ENCODE assay signal across 26 cellular contexts in genomic region chr6:81856872-81857271, GRCh38.
DNase-seq lines count a peak whose midpoint lies in the region; ATAC-seq, FAIRE-seq and TF ChIP-seq lines count a peak whose summit lies in the region.
"Had no signal": no experiment of that assay in that cellular context is flagged by ENCODE, and none has a peak within 500 bp of the region (broad histone marks: within the 10 kb centered on the region; RNA-seq: fewer than 3 reads in every experiment).

No MANE protein-coding gene starts in this region.

- no peak overlapping the region for H2AFZ ChIP-seq in HepG2 (ENCODE audit: low read length)

- no peak overlapping the region for H3K4me2 ChIP-seq in HepG2 (ENCODE audit: low read depth, low read length)
- H3K4me2 ChIP-seq: BLaER1 had no signal

- POLR2A ChIA-PET in HepG2 (lab: Yijun Ruan, JAX): no interaction called here

- no peaks in the 10 kb centered on the region for H3K27me3 Mint-ChIP-seq in endothelial cell (ENCODE audit: unreplicated experiment)
- H3K27me3 Mint-ChIP-seq: CD4-positive, CD25-positive, alpha-beta regulatory T cell; CD8-positive, alpha-beta memory T cell had no signal

- H4K20me1 ChIP-seq in HepG2 (ENCODE audit: insufficient read depth, low read length): no peaks in the 10 kb centered on the region
- H4K20me1 ChIP-seq: BLaER1 had no signal

- H3K79me2 ChIP-seq in HepG2 (ENCODE audit: insufficient read depth, low read length): no peaks in the 10 kb centered on the region

- H3K4me1 ChIP-seq in liver (ENCODE audit: control insufficient read depth in 4 of 4, insufficient read depth in 4 of 4, low read length in 3 of 4) (no peaks in the 10 kb centered on the region), HepG2 (ENCODE audit: insufficient read depth, low read length) (peaks cover 26% of the 10 kb centered on the region), right lobe of liver (no peaks in the 10 kb centered on the region), tibial artery (peaks cover 0 to 50% (median 32%) of the 10 kb centered on the region in 4 donors)
- H3K4me1 ChIP-seq: BE2C, BLaER1 had no signal

- H3K4me1 Mint-ChIP-seq in endothelial cell (ENCODE audit: unreplicated experiment): no peaks in the 10 kb centered on the region
- H3K4me1 Mint-ChIP-seq: CD4-positive, alpha-beta memory T cell; CD4-positive, CD25-positive, alpha-beta regulatory T cell; CD8-positive, alpha-beta memory T cell had no signal

- H3K9ac ChIP-seq in liver (ENCODE audit: low read depth in 1 of 2, low read length in 2 of 2) (no peak overlapping the region), HepG2 (ENCODE audit: insufficient read depth, low read depth, low read length) (no peak overlapping the region)
- H3K9ac ChIP-seq: BLaER1 had no signal

- TF ChIP-seq RAD21 in liver (IDR thresholded peaks at IDR 0.05): no peak
- no peak for TF ChIP-seq RAD21 in HepG2 (CRISPR knock-in tag; IDR thresholded peaks at IDR 0.05)

- no TSS peak for BruUV-seq in HepG2 (replicated peaks; lab: Mats Ljungman, UMichigan)

- H3K4me3 Mint-ChIP-seq in endothelial cell (ENCODE audit: unreplicated experiment): no peak overlapping the region
- H3K4me3 Mint-ChIP-seq: CD14-positive monocyte; CD4-positive, alpha-beta memory T cell; CD4-positive, CD25-positive, alpha-beta regulatory T cell; CD8-positive, alpha-beta memory T cell had no signal

- H3K36me3 Mint-ChIP-seq in endothelial cell (ENCODE audit: low read depth, unreplicated experiment): no peaks in the 10 kb centered on the region
- H3K36me3 Mint-ChIP-seq: CD14-positive monocyte; CD4-positive, alpha-beta memory T cell; CD4-positive, CD25-positive, alpha-beta regulatory T cell; CD8-positive, alpha-beta memory T cell had no signal

- WGBS in liver: 34% methylated on average over 1 of the region's 1 CpG
- 49% methylated on average over 1 of the region's 1 CpG for WGBS in HepG2 (ENCODE audit: low lambda C conversion rate)
- WGBS in right lobe of liver (ENCODE audit: insufficient coverage, low coverage, low lambda C conversion rate, missing lambda C conversion rate): 20% methylated on average over 1 of the region's 1 CpG

- FAIRE-seq in HepG2 (lab: Jason Lieb, UNC): no peak
- FAIRE-seq: A204.1, D721Med, GM12878, GM12892, GM18507 had no signal

- H3K9me3 ChIP-seq in liver (ENCODE audit: control insufficient read depth in 4 of 4, low read length in 3 of 4) (no peaks in the 10 kb centered on the region), HepG2 (ENCODE audit: low read length) (no peaks in the 10 kb centered on the region), right lobe of liver (no peaks in the 10 kb centered on the region), tibial artery (no peaks in the 10 kb centered on the region)
- H3K9me3 ChIP-seq: BE2C, BLaER1 had no signal

- no peak for TF ChIP-seq POLR2A in HepG2 (IDR thresholded peaks at IDR 0.05; ENCODE audit: insufficient read depth in 1 of 2, low read depth in 2 of 2, low read length in 2 of 2)
- TF ChIP-seq POLR2A in right lobe of liver (IDR thresholded peaks at IDR 0.05): no peak

- no peaks in the 10 kb centered on the region for H3K27me3 ChIP-seq in liver (ENCODE audit: control insufficient read depth in 4 of 4, insufficient read depth in 4 of 4, low read length in 3 of 4)
- no peaks in the 10 kb centered on the region for H3K27me3 ChIP-seq in HepG2 (ENCODE audit: control insufficient read depth in 1 of 2, insufficient read depth in 2 of 2, low read length in 2 of 2)
- H3K27me3 ChIP-seq in right lobe of liver: no peaks in the 10 kb centered on the region
- no peaks in the 10 kb centered on the region for H3K27me3 ChIP-seq in tibial artery
- H3K27me3 ChIP-seq: BE2C, BLaER1 had no signal

- H3K27ac Mint-ChIP-seq in endothelial cell (ENCODE audit: unreplicated experiment): no peak overlapping the region
- H3K27ac Mint-ChIP-seq: CD14-positive monocyte; CD4-positive, alpha-beta memory T cell; CD4-positive, CD25-positive, alpha-beta regulatory T cell had no signal

- H3K4me3 ChIP-seq in liver (ENCODE audit: low read depth in 1 of 3, low read length in 3 of 3): no peak overlapping the region
- no peak overlapping the region for H3K4me3 ChIP-seq in HepG2 (replicated peaks in 1 of 3; ENCODE audit: insufficient read depth in 1 of 3, low read depth in 2 of 3, low read length in 3 of 3)
- no peak overlapping the region for H3K4me3 ChIP-seq in right lobe of liver
- no peak overlapping the region for H3K4me3 ChIP-seq in tibial artery
- H3K4me3 ChIP-seq: BLaER1, GM12878 had no signal

- TF ChIP-seq EP300 in HepG2 (IDR thresholded peaks at IDR 0.05; ENCODE audit: low read depth in 2 of 2, low read length in 2 of 2): no peak
- no peak for TF ChIP-seq EP300 in HepG2 (CRISPR knock-in tag; IDR thresholded peaks at IDR 0.05; ENCODE audit: borderline replicate concordance)

- DNase-seq in HepG2 (ENCODE audit: low spot score): no peak
- DNase-seq in right lobe of liver: no peak
- no peak for DNase-seq in tibial artery
- DNase-seq in endothelial cell (ENCODE audit: low spot score): no peak
- DNase-seq: 8988T; ACHN; BE2C; C1 segment of cervical spinal cord; Calu3; CD4-positive, alpha-beta memory T cell; CD4-positive, CD25-positive, alpha-beta regulatory T cell; CD8-positive, alpha-beta memory T cell; COR-L47; DMS79; DND-41; EL; GDM1 had no signal

- no peak for ATAC-seq in HepG2
- peak; percentile 17 to 76 (median 57) for ATAC-seq in right lobe of liver
- ATAC-seq in GM21717 (IDR thresholded peaks at IDR 0.05; ENCODE audit: unreplicated experiment): no peak
- ATAC-seq: GM12878 had no signal

- H3K9me3 Mint-ChIP-seq in endothelial cell (ENCODE audit: unreplicated experiment): no peaks in the 10 kb centered on the region
- H3K9me3 Mint-ChIP-seq: CD4-positive, CD25-positive, alpha-beta regulatory T cell; CD8-positive, alpha-beta memory T cell had no signal

- H3K36me3 ChIP-seq in liver (ENCODE audit: control insufficient read depth in 4 of 4, insufficient read depth in 3 of 4, low read depth in 1 of 4, low read length in 3 of 4): no peaks in the 10 kb centered on the region
- no peaks in the 10 kb centered on the region for H3K36me3 ChIP-seq in HepG2 (replicated peaks in 1 of 2; ENCODE audit: control insufficient read depth in 1 of 2, insufficient read depth in 2 of 2, low read length in 2 of 2)
- H3K36me3 ChIP-seq in right lobe of liver: no peaks in the 10 kb centered on the region
- no peaks in the 10 kb centered on the region for H3K36me3 ChIP-seq in tibial artery
- H3K36me3 ChIP-seq: BE2C, BLaER1 had no signal

- in situ Hi-C loops in HepG2 (cut with HindIII; ENCODE audit: extremely low pct_ligation_motif_present, low pct_unique_long_range_greater_than_20kb): no loop called here

- CTCF ChIA-PET in HepG2 (lab: Yijun Ruan, JAX; ENCODE audit: low intra/inter-chr PET ratio, low total read pairs): no interaction called here

- intact Hi-C loops in HepG2 (cut with micrococcal nuclease; ENCODE audit: unreplicated experiment) (loop anchor here (10.0 kb wide), 1 partner anchor 148 kb away; no protein-coding TSS in a partner anchor), right lobe of liver (cut with DNase I) (no loop called here), tibial artery (cut with DNase I; ENCODE audit: low total_unique reads) (no loop called here)

- TF ChIP-seq CTCF in liver (IDR thresholded peaks at IDR 0.05; ENCODE audit: low read depth, low read length, missing input control) (no peak), HepG2 (CRISPR knock-in tag; IDR thresholded peaks at IDR 0.05) (no peak), right lobe of liver (IDR thresholded peaks at IDR 0.05) (no peak), tibial artery (IDR thresholded peaks at IDR 0.05) (no peak), endothelial cell (IDR thresholded peaks at IDR 0.05; ENCODE audit: unreplicated experiment) (no peak)

- no peak overlapping the region for H3K27ac ChIP-seq in liver (ENCODE audit: low read depth in 1 of 2, low read length in 2 of 2)
- no peak overlapping the region for H3K27ac ChIP-seq in HepG2 (ENCODE audit: extremely low read length, insufficient read depth, low read length)
- no peak overlapping the region for H3K27ac ChIP-seq in right lobe of liver
- peak overlapping the region; percentile 73 to 78 for H3K27ac ChIP-seq in tibial artery
- H3K27ac ChIP-seq: BLaER1 had no signal

TF ChIP-seq in liver, 16 proteins besides CTCF, POLR2A, EP300 and RAD21 (continues in another document):
- TF ChIP-seq ZBTB33 (IDR thresholded peaks at IDR 0.05) (no peak), NR2F2 (IDR thresholded peaks at IDR 0.05) (no peak)

TF ChIP-seq in HepG2, 621 proteins besides CTCF, POLR2A, EP300 and RAD21 (continues in another document):
- no peak for TF ChIP-seq TARDBP (CRISPR knock-in tag; IDR thresholded peaks at IDR 0.05)
- no peak for TF ChIP-seq YEATS4 (CRISPR knock-in tag; IDR thresholded peaks at IDR 0.05; ENCODE audit: borderline replicate concordance)
- TF ChIP-seq ZNF704 (CRISPR knock-in tag; IDR thresholded peaks at IDR 0.05; ENCODE audit: borderline replicate concordance): no peak
- TF ChIP-seq RXRA (CRISPR knock-in tag; IDR thresholded peaks at IDR 0.05): no peak
- no peak for TF ChIP-seq KAT7 (CRISPR knock-in tag; IDR thresholded peaks at IDR 0.05; ENCODE audit: borderline replicate concordance)

Comparison
In these comparisons a context has a peak if more than half of its experiments do, and no peak if none do; other contexts are left out.
1. ATAC-seq: peak in right lobe of liver (4 of 4); none in HepG2 (single experiment) and GM21717 (single experiment).
2. H3K27ac ChIP-seq: peak in tibial artery (2 of 2); none in liver (0 of 2), HepG2 (single experiment) and right lobe of liver (0 of 3).